Comparison of ENCODE assay signal across 19 cellular contexts in the genomic region with DNA sequence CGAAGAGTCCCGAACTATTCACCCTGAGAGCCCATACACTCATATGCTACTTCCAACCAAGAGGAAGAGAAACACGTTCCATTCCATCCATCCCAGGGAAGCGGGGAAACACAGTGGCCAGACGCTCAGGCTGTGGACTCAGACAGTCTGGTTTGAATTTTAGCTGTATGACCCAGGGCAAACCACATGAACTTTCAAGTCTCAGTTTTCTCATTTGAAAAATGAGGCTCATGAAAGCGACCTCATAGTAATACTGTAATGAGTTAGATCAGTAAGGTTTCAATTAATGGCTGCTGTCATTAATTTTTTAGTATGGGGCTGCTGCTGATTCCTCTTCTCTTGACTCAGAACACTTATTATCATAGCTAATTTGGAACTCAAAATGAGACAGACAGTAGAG. TPM values are rescaled to one million over a fixed set of nuclear protein-coding genes. Genes with fewer than 3 reads are reported as not detected.
DNase-seq lines count a peak whose midpoint lies in the region; ATAC-seq, FAIRE-seq and TF ChIP-seq lines count a peak whose summit lies in the region.
"Had no signal": no experiment of that assay in that cellular context is flagged by ENCODE, and none has a peak within 500 bp of the region (broad histone marks: within the 10 kb centered on the region; RNA-seq: fewer than 3 reads in every experiment).

No MANE protein-coding gene starts in this region.

- no peak for TF ChIP-seq CTCF in GM12878 (IDR thresholded peaks at IDR 0.05 in 2 of 3, conservative IDR thresholded peaks at IDR 0.05 in 1 of 3; ENCODE audit: control insufficient read depth in 2 of 3, extremely low read depth in 1 of 3, insufficient read depth in 1 of 3, low read depth in 3 of 3, low read length in 3 of 3)
- no peak for TF ChIP-seq CTCF in D721Med (IDR thresholded peaks at IDR 0.05; ENCODE audit: insufficient read depth, missing control alignments)

- peak overlapping the region; percentile 13; the same call in 1 of the 2 replicates for H3K4me3 ChIP-seq in GM12878
- H3K4me3 ChIP-seq: breast epithelium, right atrium auricular region had no signal

- no peak overlapping the region for H2AFZ ChIP-seq in GM12878 (ENCODE audit: control insufficient read depth, low read depth, low read length)

- no peaks in the 10 kb centered on the region for H3K9me3 ChIP-seq in GM12878 (replicated peaks; ENCODE audit: control insufficient read depth, insufficient read depth, low read length)
- H3K9me3 ChIP-seq: BE2C, breast epithelium, right atrium auricular region had no signal

- RAD21 ChIA-PET in GM12878 (lab: Charles Lee; ENCODE audit: unreplicated experiment): interaction anchor here (1.2 to 4.1 kb wide), 6 partner anchors 16 to 104 kb away, joined by 3 to 31 read pairs (median 6); partner anchors contain the start of gene FCRL3

- BruUV-seq in GM12878 (replicated peaks; lab: Mats Ljungman, UMichigan): no TSS peak

- no peaks in the 10 kb centered on the region for H3K79me2 ChIP-seq in GM12878 (ENCODE audit: control insufficient read depth, insufficient read depth, low read length)

- DNase-seq in GM12878 (ENCODE audit: low read depth, low spot score) (no peak), Right ventricle myocardium inferior (ENCODE audit: missing footprints) (no peak), foreskin melanocyte (no peak), D721Med (ENCODE audit: insufficient read length, low spot score) (no peak), HPDE6-E6E7 (ENCODE audit: extremely low spot score) (no peak)
- DNase-seq: activated gamma-delta T cell treated with Interleukin-2 at 50 U/mL for 16 hours; BE2C; glutamatergic neuron; NCI-H510A treated with DMSO at 0.1 percent for 48 hours; RPMI8226; stimulated activated CD4-positive, alpha-beta T cell treated with anti-CD3 and anti-CD28 coated beads, Interleukin-4, amount 100 ng/mL, for 24 hours; stimulated activated naive CD8-positive, alpha-beta T cell treated with anti-CD3 and anti-CD28 coated beads, Interleukin-15, amount 100 ng/mL, for 72 hours had no signal

- no peak overlapping the region for H3K9ac ChIP-seq in GM12878 (ENCODE audit: control insufficient read depth, insufficient read depth, low read length)

- no peaks in the 10 kb centered on the region for H3K36me3 ChIP-seq in GM12878 (ENCODE audit: control insufficient read depth in 2 of 2, insufficient read depth in 2 of 2, low read length in 1 of 2)
- H3K36me3 ChIP-seq: BE2C, breast epithelium, right atrium auricular region had no signal

- intact Hi-C loops in GM12878 (cut with micrococcal nuclease; ENCODE audit: unreplicated experiment): no loop called here
- intact Hi-C loops in Right ventricle myocardium inferior (cut with DNase I): no loop called here

- 0% methylated on average over 6 of the region's 6 CpGs for WGBS in GM12878 (ENCODE audit: insufficient coverage, insufficient replicate concordance, low lambda C conversion rate, missing lambda C conversion rate)

- in situ Hi-C loops in GM12878 (cut with MboI): no loop called here

- peak overlapping the region; percentile 64 for H3K4me2 ChIP-seq in GM12878 (ENCODE audit: control insufficient read depth, insufficient read depth)

- no peak for TF ChIP-seq RAD21 in GM12878 (IDR thresholded peaks at IDR 0.05; ENCODE audit: insufficient read depth, low read depth, low read length)

- peak; percentile 75 for FAIRE-seq in GM12878 (lab: Jason Lieb, UNC)
- FAIRE-seq in D721Med (lab: Jason Lieb, UNC): no peak
- FAIRE-seq: endometrium had no signal

- no peak for TF ChIP-seq POLR2A in GM12878 (IDR thresholded peaks at IDR 0.05; ENCODE audit: low read depth, low read length)

- TF ChIP-seq EP300 in GM12878 (IDR thresholded peaks at IDR 0.05; ENCODE audit: borderline replicate concordance in 1 of 2, control insufficient read depth in 1 of 2, low read depth in 2 of 2, low read length in 2 of 2): peak in 1 of 2 experiments; percentile 66; a peak in 1 of 4 replicates

- no peaks in the 10 kb centered on the region for H4K20me1 ChIP-seq in GM12878 (ENCODE audit: control insufficient read depth, insufficient read depth)

- no peak overlapping the region for H3K27ac ChIP-seq in GM12878 (ENCODE audit: control insufficient read depth, insufficient read depth)
- H3K27ac ChIP-seq: breast epithelium, right atrium auricular region had no signal

- POLR2A ChIA-PET in GM12878 (lab: Charles Lee): interaction anchor here (1.7 kb wide), 1 partner anchor 13 kb away, joined by 3 read pairs; no protein-coding TSS in a partner anchor

- CTCF ChIA-PET in GM12878 (lab: Yijun Ruan, JAX): interaction anchor here (0.6 to 5.7 kb wide), 16 partner anchors 8 to 399 kb away, joined by 3 to 51 read pairs (median 4); no protein-coding TSS in a partner anchor

- no peaks in the 10 kb centered on the region for H3K27me3 ChIP-seq in GM12878 (replicated peaks in 1 of 2; ENCODE audit: control insufficient read depth in 2 of 2, insufficient read depth in 2 of 2, low read length in 1 of 2)
- H3K27me3 ChIP-seq: BE2C, right atrium auricular region had no signal

- H3K4me1 ChIP-seq in GM12878 (ENCODE audit: control insufficient read depth, insufficient read depth, low read length): peaks cover 35% of the 10 kb centered on the region
- H3K4me1 ChIP-seq: BE2C, breast epithelium, right atrium auricular region had no signal

- SMC1A ChIA-PET in GM12878 (lab: Charles Lee; ENCODE audit: uncharacterized antibody, unreplicated experiment): interaction anchor here (0.8 to 3.3 kb wide), 9 partner anchors 11 to 197 kb away, joined by 3 to 34 read pairs (median 5); no protein-coding TSS in a partner anchor

- ATAC-seq in GM18508 (IDR thresholded peaks at IDR 0.05; ENCODE audit: insufficient read depth, unreplicated experiment) (peak; percentile 37), GM21529 (IDR thresholded peaks at IDR 0.05; ENCODE audit: unreplicated experiment) (peak; percentile 59), HG03095 (IDR thresholded peaks at IDR 0.05; ENCODE audit: unreplicated experiment) (peak; percentile 51), GM12878 (peak; percentile 85), Right ventricle myocardium inferior (no peak)
- ATAC-seq: stimulated activated naive CD8-positive, alpha-beta T cell treated with anti-CD3 and anti-CD28 coated beads, Interleukin-15, amount 100 ng/mL, for 72 hours had no signal

TF ChIP-seq in GM12878, 131 proteins besides CTCF, POLR2A, EP300 and RAD21 (continues in another document):
- TF ChIP-seq, protein P1, sequence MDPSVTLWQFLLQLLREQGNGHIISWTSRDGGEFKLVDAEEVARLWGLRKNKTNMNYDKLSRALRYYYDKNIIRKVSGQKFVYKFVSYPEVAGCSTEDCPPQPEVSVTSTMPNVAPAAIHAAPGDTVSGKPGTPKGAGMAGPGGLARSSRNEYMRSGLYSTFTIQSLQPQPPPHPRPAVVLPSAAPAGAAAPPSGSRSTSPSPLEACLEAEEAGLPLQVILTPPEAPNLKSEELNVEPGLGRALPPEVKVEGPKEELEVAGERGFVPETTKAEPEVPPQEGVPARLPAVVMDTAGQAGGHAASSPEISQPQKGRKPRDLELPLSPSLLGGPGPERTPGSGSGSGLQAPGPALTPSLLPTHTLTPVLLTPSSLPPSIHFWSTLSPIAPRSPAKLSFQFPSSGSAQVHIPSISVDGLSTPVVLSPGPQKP (IDR thresholded peaks at IDR 0.05; ENCODE audit: low read depth, low read length): no peak
- TF ChIP-seq CREB1 (IDR thresholded peaks at IDR 0.05; ENCODE audit: low read depth) (no peak), SMAD5 (IDR thresholded peaks at IDR 0.05; ENCODE audit: low read depth) (no peak), FOXK2 (IDR thresholded peaks at IDR 0.05) (no peak)

RNA-seq across cellular contexts. Expression of gene FCRL4, which starts 1.5 kb away (rescaled TPM):
- 0.32 TPM in 1 of 2 replicates, not detected in the other for total RNA-seq in GM12878 (2013; cell fraction: nucleolus; rRNA removed)
- total RNA-seq in GM12878 (2014; rRNA removed): 0.17 and 0.33 TPM in 2 replicates
- 0.14 and 0.31 TPM in 2 replicates for total RNA-seq in GM12878 (2014; rRNA removed; fragmentation: Illumina TruSeq; extraction: Trizol)
- 0.35 and 0.38 TPM in 2 replicates for total RNA-seq in GM12878 (2021)
- polyA plus RNA-seq in GM12878 (2011; ENCODE audit: low read depth): 0.31 TPM
- polyA plus RNA-seq in GM12878 (2011; rRNA removed): 0.24 and 0.26 TPM in 2 replicates
- polyA plus RNA-seq in GM12878 (2011; cell fraction: cytosol; rRNA removed): 0.22 and 0.28 TPM in 2 replicates
- 0.43 and 0.70 TPM in 2 replicates for polyA plus RNA-seq in GM12878 (2011; cell fraction: nucleus; rRNA removed)
- 0.42 and 0.69 TPM in 2 replicates for polyA plus RNA-seq in GM12878 (2012)
- polyA plus RNA-seq in GM12878 (2014; fragmentation: Illumina TruSeq; extraction: Trizol): 0.38 and 0.44 TPM in 2 replicates
- polyA plus RNA-seq in GM12878 (2014; fragmentation: Nextera tagmentation; extraction: Ambion mirVana): under 1 TPM; 0.26 to 0.42 TPM
- polyA plus RNA-seq in GM12878 (2014; rRNA removed): 0.11 and 0.22 TPM in 2 replicates
- polyA plus RNA-seq in GM12878 (2016; fragmentation: Nextera tagmentation; extraction: Ambion mirVana): under 1 TPM in 1 of 2 experiments, not detected in 1; 0.09 TPM
- polyA minus RNA-seq in GM12878 (2011; rRNA and poly(A)+ RNA removed): 0.15 and 0.26 TPM in 2 replicates
- polyA minus RNA-seq in GM12878 (2011; cell fraction: cytosol; rRNA and poly(A)+ RNA removed): not detected in 2 replicates
- polyA minus RNA-seq in GM12878 (2011; cell fraction: nucleus; rRNA and poly(A)+ RNA removed): 0.12 and 0.29 TPM in 2 replicates
- not detected for total RNA-seq in Right ventricle myocardium inferior
- total RNA-seq: myocyte, right atrium auricular region had no signal

RNA-seq across cellular contexts. Expression of gene FCRL5, which starts 44.1 kb away (rescaled TPM):
- 371 and 381 TPM in 2 replicates for total RNA-seq in GM12878 (2013; cell fraction: nucleolus; rRNA removed)
- total RNA-seq in GM12878 (2014; rRNA removed): 6.6 and 7.3 TPM in 2 replicates
- 6.7 and 6.8 TPM in 2 replicates for total RNA-seq in GM12878 (2014; rRNA removed; fragmentation: Illumina TruSeq; extraction: Trizol)
- 7.2 and 7.8 TPM in 2 replicates for total RNA-seq in GM12878 (2021)
- polyA plus RNA-seq in GM12878 (2011; ENCODE audit: low read depth): 16.1 TPM
- 136 and 151 TPM in 2 replicates for polyA plus RNA-seq in GM12878 (2011; rRNA removed)
- polyA plus RNA-seq in GM12878 (2011; cell fraction: cytosol; rRNA removed): 90.4 and 111 TPM in 2 replicates
- polyA plus RNA-seq in GM12878 (2011; cell fraction: nucleus; rRNA removed): 322 and 460 TPM in 2 replicates
- 16.3 and 19.0 TPM in 2 replicates for polyA plus RNA-seq in GM12878 (2012)
- polyA plus RNA-seq in GM12878 (2014; fragmentation: Illumina TruSeq; extraction: Trizol): 11.3 and 12.5 TPM in 2 replicates
- polyA plus RNA-seq in GM12878 (2014; fragmentation: Nextera tagmentation; extraction: Ambion mirVana): 1 to 10 TPM; 2.6 to 5.7 TPM
- polyA plus RNA-seq in GM12878 (2014; rRNA removed): 9.5 and 10.9 TPM in 2 replicates
- polyA plus RNA-seq in GM12878 (2016; fragmentation: Nextera tagmentation; extraction: Ambion mirVana): 1 to 10 TPM; 1.1 to 1.3 TPM
- polyA minus RNA-seq in GM12878 (2011; rRNA and poly(A)+ RNA removed): 131 and 171 TPM in 2 replicates
- polyA minus RNA-seq in GM12878 (2011; cell fraction: cytosol; rRNA and poly(A)+ RNA removed): 31.8 and 31.9 TPM in 2 replicates
- polyA minus RNA-seq in GM12878 (2011; cell fraction: nucleus; rRNA and poly(A)+ RNA removed): 177 and 194 TPM in 2 replicates
- total RNA-seq in Right ventricle myocardium inferior: not detected
- total RNA-seq: myocyte had no signal
